36 cellular contexts compared by ENCODE assay signal in the genomic region with DNA sequence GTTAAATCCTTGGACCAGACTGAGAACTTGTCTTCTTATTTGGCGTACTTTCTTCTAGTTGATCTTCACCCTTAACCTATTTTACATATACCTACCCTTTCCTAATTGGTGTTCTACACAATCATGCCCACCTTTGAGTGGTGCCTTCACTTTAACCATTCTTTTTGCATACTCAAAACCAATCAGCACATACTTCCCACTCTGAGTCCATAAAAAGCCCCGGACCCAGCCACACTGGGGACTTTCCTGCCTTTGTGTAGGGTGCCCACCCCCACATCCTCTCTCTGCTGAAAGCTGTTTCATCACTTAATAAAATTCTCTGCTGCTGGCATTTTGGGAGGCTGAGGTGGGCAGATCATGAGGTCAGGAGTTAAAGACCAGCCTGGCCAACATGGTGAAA. TPM values are rescaled to one million over a fixed set of nuclear protein-coding genes. Genes with fewer than 3 reads are reported as not detected.
DNase-seq lines count a peak whose midpoint lies in the region; ATAC-seq, FAIRE-seq and TF ChIP-seq lines count a peak whose summit lies in the region.
"Had no signal": no experiment of that assay in that cellular context is flagged by ENCODE, and none has a peak within 500 bp of the region (broad histone marks: within the 10 kb centered on the region; RNA-seq: fewer than 3 reads in every experiment).

No MANE protein-coding gene starts in this region.

- intact Hi-C loops in GM12878 (cut with micrococcal nuclease; ENCODE audit: unreplicated experiment) (no loop called here), left ventricle myocardium inferior (cut with micrococcal nuclease) (no loop called here)

- no peak overlapping the region for H4K91ac ChIP-seq in H9 (ENCODE audit: insufficient read length, low read depth, low read length)

- CTCF ChIA-PET in GM12878 (lab: Yijun Ruan, JAX): no interaction called here

- no peak overlapping the region for H3K27ac Mint-ChIP-seq in H9
- H3K27ac Mint-ChIP-seq: activated naive CD8-positive, alpha-beta T cell treated with anti-CD3 and anti-CD28 coated beads for 36 hours; natural killer cell; T-helper 17 cell; type B pancreatic cell had no signal

- H3K36me3 ChIP-seq in GM12878 (ENCODE audit: control insufficient read depth in 2 of 2, insufficient read depth in 2 of 2, low read length in 1 of 2) (no peaks in the 10 kb centered on the region), left ventricle myocardium inferior (no peaks in the 10 kb centered on the region)
- H3K36me3 ChIP-seq: BE2C, prostate gland, sigmoid colon had no signal

- no peaks in the 10 kb centered on the region for H3K27me3 Mint-ChIP-seq in H9 (ENCODE audit: low read depth)

- no peak overlapping the region for H3K23ac ChIP-seq in H9 (ENCODE audit: insufficient read length, low read depth, low read length)

- no peak overlapping the region for H4K5ac ChIP-seq in H9 (ENCODE audit: insufficient read length, low read depth, low read length)

- TF ChIP-seq CTCF in GM12878 (IDR thresholded peaks at IDR 0.05 in 2 of 3, conservative IDR thresholded peaks at IDR 0.05 in 1 of 3; ENCODE audit: control insufficient read depth in 2 of 3, extremely low read depth in 1 of 3, insufficient read depth in 1 of 3, low read depth in 3 of 3, low read length in 3 of 3) (no peak), left ventricle myocardium inferior (IDR thresholded peaks at IDR 0.05; ENCODE audit: borderline replicate concordance) (no peak), H9 (conservative IDR thresholded peaks at IDR 0.05) (no peak)

- H3K9ac ChIP-seq in GM12878 (ENCODE audit: control insufficient read depth, insufficient read depth, low read length) (no peak overlapping the region), H9 (ENCODE audit: extremely low read depth, insufficient read length, low read length) (no peak overlapping the region)
- H3K9ac ChIP-seq: GM23248, SK-N-SH had no signal

- SMC1A ChIA-PET in GM12878 (lab: Charles Lee; ENCODE audit: uncharacterized antibody, unreplicated experiment): interaction anchor here (1.4 kb wide), 1 partner anchor 11 kb away, joined by 3 read pairs; no protein-coding TSS in a partner anchor

- no peak for TF ChIP-seq RAD21 in GM12878 (IDR thresholded peaks at IDR 0.05; ENCODE audit: insufficient read depth, low read depth, low read length)

- DNase-seq in GM12878 (ENCODE audit: low read depth, low spot score) (no peak), foreskin melanocyte (no peak), UCSD-AML1 (lab: John Stamatoyannopoulos, UW; ENCODE audit: unreplicated experiment) (no peak), left ventricle myocardium inferior (no peak), H9 (no peak)
- DNase-seq: ACHN; activated CD8-positive, alpha-beta memory T cell treated with anti-CD3 and anti-CD28 coated beads for 24 hours; activated effector memory CD4-positive, alpha-beta T cell treated with Interleukin-2 at 50 U/mL for 16 hours; activated naive CD8-positive, alpha-beta T cell treated with anti-CD3 and anti-CD28 coated beads for 36 hours; anterior cingulate cortex; BE2C; DMS153; GM23248; hypothalamus; IMR-90; mucosa of descending colon; natural killer cell; NCI-H1436; NCI-H2081; NCI-H2227 treated with DMSO at 0.1 percent for 48 hours; NCI-H526; NK-92 treated with Interleukin-12 subunit alpha and Interleukin-12 subunit beta, amount 100 ng/mL, for 24 hours; nucleus accumbens; sigmoid colon; SK-N-SH; stimulated activated CD4-positive, alpha-beta T cell treated with anti-CD3 and anti-CD28 coated beads, Interleukin-12 subunit alpha, Interleukin-12 subunit beta, amount 100 ng/mL, for 4 hours; stimulated activated CD4-positive, alpha-beta T cell treated with anti-CD3 and anti-CD28 coated beads, Interleukin-2, amount 100 ng/mL, for 48 hours; T-helper 17 cell had no signal

- H3K9me3 Mint-ChIP-seq in H9: peaks cover 29 to 35% of the 10 kb centered on the region in 2 experiments

- peaks cover 14 to 27% (median 19%) of the 10 kb centered on the region in 3 experiments for H3K36me3 Mint-ChIP-seq in H9 (ENCODE audit: insufficient read depth in 1 of 3, low read depth in 3 of 3)
- H3K36me3 Mint-ChIP-seq: type B pancreatic cell had no signal

- in situ Hi-C loops in GM12878 (cut with MboI): no loop called here

- no peak overlapping the region for H2BK12ac ChIP-seq in H9 (ENCODE audit: insufficient read length, low read depth, low read length)

- POLR2A ChIA-PET in GM12878 (lab: Charles Lee): interaction anchor here (0.7 kb wide), 1 partner anchor 821 kb away, joined by 3 read pairs; no protein-coding TSS in a partner anchor

- H3K23me2 ChIP-seq in H9 (ENCODE audit: insufficient read length, low read depth, low read length, poor library complexity, severe bottlenecking): no peaks in the 10 kb centered on the region

- H3T11ph ChIP-seq in H9 (ENCODE audit: low read length): no peak overlapping the region

- H3K4me3 ChIP-seq in GM12878 (no peak overlapping the region), left ventricle myocardium inferior (no peak overlapping the region)
- H3K4me3 ChIP-seq: GM23248, lung, mucosa of descending colon, prostate gland, sigmoid colon had no signal

- H3K79me2 ChIP-seq in GM12878 (ENCODE audit: control insufficient read depth, insufficient read depth, low read length) (no peaks in the 10 kb centered on the region), H9 (ENCODE audit: insufficient read depth, low read length) (no peaks in the 10 kb centered on the region)

- H3K4me3 Mint-ChIP-seq in H9: no peak overlapping the region
- H3K4me3 Mint-ChIP-seq: activated naive CD8-positive, alpha-beta T cell treated with anti-CD3 and anti-CD28 coated beads for 36 hours; natural killer cell; T-helper 17 cell; type B pancreatic cell had no signal

- no peak overlapping the region for H2BK5ac ChIP-seq in H9 (ENCODE audit: insufficient read length, low read length)

- H2BK120ac ChIP-seq in H9 (ENCODE audit: low read depth, low read length, poor library complexity, severe bottlenecking): no peak overlapping the region

- H3K27ac ChIP-seq in GM12878 (ENCODE audit: control insufficient read depth, insufficient read depth) (no peak overlapping the region), left ventricle myocardium inferior (replicated peaks) (no peak overlapping the region), H9 (ENCODE audit: insufficient read length, low read depth, low read length) (no peak overlapping the region)
- H3K27ac ChIP-seq: GM23248, prostate gland, sigmoid colon had no signal

- RAD21 ChIA-PET in GM12878 (lab: Charles Lee; ENCODE audit: unreplicated experiment): interaction anchor here (1.1 to 1.4 kb wide), 2 partner anchors 8 to 20 kb away, joined by 3 to 5 read pairs; no protein-coding TSS in a partner anchor

- BruUV-seq in GM12878 (replicated peaks; lab: Mats Ljungman, UMichigan): no TSS peak

- H4K20me1 ChIP-seq in GM12878 (ENCODE audit: control insufficient read depth, insufficient read depth): no peaks in the 10 kb centered on the region
- H4K20me1 ChIP-seq in H9 (ENCODE audit: control insufficient read depth, insufficient read depth, insufficient read length): no peaks in the 10 kb centered on the region

- H2AFZ ChIP-seq in GM12878 (ENCODE audit: control insufficient read depth, low read depth, low read length) (peak overlapping the region; percentile 25; the same call in 1 of the 2 replicates), H9 (ENCODE audit: low read length) (no peak overlapping the region)
- H2AFZ ChIP-seq: GM23248 had no signal

- no peak overlapping the region for H3K56ac ChIP-seq in H9 (ENCODE audit: insufficient read length, low read depth, low read length)

- no peak for FAIRE-seq in GM12878 (lab: Jason Lieb, UNC)
- FAIRE-seq: endothelial cell of umbilical vein, TTC549 had no signal

- H3K9me3 ChIP-seq in GM12878 (replicated peaks; ENCODE audit: control insufficient read depth, insufficient read depth, low read length): peaks cover 16% of the 10 kb centered on the region
- H3K9me3 ChIP-seq in left ventricle myocardium inferior (replicated peaks): peaks cover 20% of the 10 kb centered on the region
- H3K9me3 ChIP-seq in H9 (ENCODE audit: control insufficient read depth, low read depth, low read length): peaks cover 12% of the 10 kb centered on the region
- H3K9me3 ChIP-seq: BE2C, prostate gland, SK-N-SH had no signal

- no peak overlapping the region for H2BK20ac ChIP-seq in H9 (ENCODE audit: low read depth, low read length, poor library complexity, severe bottlenecking)

- ATAC-seq in GM18502 (IDR thresholded peaks at IDR 0.05; ENCODE audit: poor library complexity, unreplicated experiment): peak; percentile 78
- ATAC-seq in GM19023 (IDR thresholded peaks at IDR 0.05; ENCODE audit: unreplicated experiment): peak; percentile 69
- peak; percentile 55 for ATAC-seq in HG02623 (IDR thresholded peaks at IDR 0.05; ENCODE audit: unreplicated experiment)
- ATAC-seq in GM12878: peak; percentile 94
- ATAC-seq: mucosa of descending colon, natural killer cell, T-helper 17 cell had no signal

- H2AK5ac ChIP-seq in H9 (ENCODE audit: insufficient read length, low read length): no peak overlapping the region

- H3K14ac ChIP-seq in H9 (ENCODE audit: insufficient read depth, low read length): no peak overlapping the region

- 23% methylated on average over 2 of the region's 2 CpGs for WGBS in GM12878 (ENCODE audit: insufficient coverage, insufficient replicate concordance, low lambda C conversion rate, missing lambda C conversion rate)
- no CpG with 5 or more reads among the region's 2 CpGs for WGBS in H9 (ENCODE audit: extremely low coverage, insufficient read length, low lambda C conversion rate)

- no peak for TF ChIP-seq EP300 in GM12878 (IDR thresholded peaks at IDR 0.05; ENCODE audit: borderline replicate concordance in 1 of 2, control insufficient read depth in 1 of 2, low read depth in 2 of 2, low read length in 2 of 2)

- H3K4me1 ChIP-seq in GM12878 (ENCODE audit: control insufficient read depth, insufficient read depth, low read length) (no peaks in the 10 kb centered on the region), left ventricle myocardium inferior (no peaks in the 10 kb centered on the region), H9 (ENCODE audit: insufficient read depth, low read length) (no peaks in the 10 kb centered on the region)
- H3K4me1 ChIP-seq: BE2C, prostate gland, sigmoid colon had no signal

- H3K79me1 ChIP-seq in H9 (ENCODE audit: insufficient read depth, low read depth, low read length, poor library complexity, severe bottlenecking): no peaks in the 10 kb centered on the region

- no peak for TF ChIP-seq POLR2A in GM12878 (IDR thresholded peaks at IDR 0.05; ENCODE audit: low read depth, low read length)

- no peak overlapping the region for H2BK15ac ChIP-seq in H9 (ENCODE audit: low read depth, low read length)

- H3K4me2 ChIP-seq in GM12878 (ENCODE audit: control insufficient read depth, insufficient read depth): no peak overlapping the region
- H3K4me2 ChIP-seq in H9 (ENCODE audit: insufficient read depth, insufficient read length, low read length): no peak overlapping the region
- H3K4me2 ChIP-seq: SK-N-SH had no signal

- no peak overlapping the region for H4K8ac ChIP-seq in H9 (replicated peaks; ENCODE audit: insufficient read length, low read depth, low read length)

- no peaks in the 10 kb centered on the region; a peak in 1 of 4 replicates for H3K4me1 Mint-ChIP-seq in H9
- H3K4me1 Mint-ChIP-seq: activated naive CD8-positive, alpha-beta T cell treated with anti-CD3 and anti-CD28 coated beads for 36 hours; natural killer cell; T-helper 17 cell had no signal

- no peak overlapping the region for H3K4ac ChIP-seq in H9 (ENCODE audit: low read depth, low read length)

- H3K27me3 ChIP-seq in GM12878 (replicated peaks in 1 of 2; ENCODE audit: control insufficient read depth in 2 of 2, insufficient read depth in 2 of 2, low read length in 1 of 2): no peaks in the 10 kb centered on the region
- no peaks in the 10 kb centered on the region for H3K27me3 ChIP-seq in left ventricle myocardium inferior (ENCODE audit: low read depth)
- H3K27me3 ChIP-seq in H9 (ENCODE audit: insufficient read depth, low read length): no peaks in the 10 kb centered on the region
- H3K27me3 ChIP-seq: BE2C, sigmoid colon had no signal

- no peak overlapping the region for H3K18ac ChIP-seq in H9 (ENCODE audit: insufficient read length, low read depth, low read length)

RNA-seq across cellular contexts. Expression of a gene that starts 15.9 kb away (rescaled TPM):
- 15.8 and 17.7 TPM in 2 replicates for total RNA-seq in GM12878 (2013; cell fraction: nucleolus; rRNA removed)
- total RNA-seq in GM12878 (2014; rRNA removed): 9.8 and 12.8 TPM in 2 replicates
- 9.2 TPM in 2 replicates for total RNA-seq in GM12878 (2014; rRNA removed; fragmentation: Illumina TruSeq; extraction: Trizol)
- total RNA-seq in GM12878 (2021): 37.1 and 37.2 TPM in 2 replicates
- 4.2 TPM for polyA plus RNA-seq in GM12878 (2011; ENCODE audit: low read depth)
- polyA plus RNA-seq in GM12878 (2011; rRNA removed): 1.5 and 1.6 TPM in 2 replicates
- 2.0 and 3.3 TPM in 2 replicates for polyA plus RNA-seq in GM12878 (2011; cell fraction: cytosol; rRNA removed)
- polyA plus RNA-seq in GM12878 (2011; cell fraction: nucleus; rRNA removed): 4.1 and 5.9 TPM in 2 replicates
- 13.1 and 13.3 TPM in 2 replicates for polyA plus RNA-seq in GM12878 (2012)
- polyA plus RNA-seq in GM12878 (2014; fragmentation: Illumina TruSeq; extraction: Trizol): 8.4 and 9.3 TPM in 2 replicates
- 1 to 10 TPM; 2.3 to 5.6 TPM for polyA plus RNA-seq in GM12878 (2014; fragmentation: Nextera tagmentation; extraction: Ambion mirVana)
- polyA plus RNA-seq in GM12878 (2014; rRNA removed): 21.8 and 25.7 TPM in 2 replicates
- polyA plus RNA-seq in GM12878 (2016; fragmentation: Nextera tagmentation; extraction: Ambion mirVana): 1 to 10 TPM; 4.3 to 8.3 TPM
- 0.80 and 2.0 TPM in 2 replicates for polyA minus RNA-seq in GM12878 (2011; rRNA and poly(A)+ RNA removed)
- polyA minus RNA-seq in GM12878 (2011; cell fraction: cytosol; rRNA and poly(A)+ RNA removed): 1.7 and 1.9 TPM in 2 replicates
- 3.1 and 5.0 TPM in 2 replicates for polyA minus RNA-seq in GM12878 (2011; cell fraction: nucleus; rRNA and poly(A)+ RNA removed)
- total RNA-seq in left ventricle myocardium inferior: 1.8 TPM
- 5.8 and 6.3 TPM in 2 replicates for total RNA-seq in H9 (2021)
